In genomic region chr7:74401137-74401859, GRCh38 we compare ENCODE assay signal across 8 cellular contexts. TPM values are rescaled to one million over a fixed set of nuclear protein-coding genes. Genes with fewer than 3 reads are reported as not detected.
DNase-seq lines count a peak whose midpoint lies in the region; ATAC-seq and TF ChIP-seq lines count a peak whose summit lies in the region.

No MANE protein-coding gene starts in this region.

- no peaks in the 10 kb centered on the region for H3K27me3 ChIP-seq in gastroesophageal sphincter
- no peaks in the 10 kb centered on the region for H3K27me3 ChIP-seq in upper lobe of right lung

- no peak overlapping the region for H3K4me3 ChIP-seq in gastroesophageal sphincter
- H3K4me3 ChIP-seq in upper lobe of right lung, result no peak overlapping the region

- intact Hi-C loops in Calu3 (cut with micrococcal nuclease; ENCODE audit: unreplicated experiment), result loop anchor here (1.0 to 5.0 kb wide), 2 partner anchors 195 to 334 kb away; no protein-coding TSS in a partner anchor
- intact Hi-C loops in upper lobe of right lung (cut with DNase I), result loop anchor here (2.0 to 10.0 kb wide), 2 partner anchors 194 to 536 kb away; partner anchors contain the start of gene TMEM270

- peak; percentile 71 for DNase-seq in Calu3
- DNase-seq in HT-29 (ENCODE audit: low spot score), result peak; percentile 96
- DNase-seq in RPMI8226, result peak; percentile 82
- DNase-seq in activated effector memory CD4-positive, alpha-beta T cell treated with Interleukin-2 at 50 U/mL for 16 hours, result peak; percentile 54
- peak; percentile 47 for DNase-seq in pons (ENCODE audit: low spot score)
- DNase-seq in upper lobe of right lung, result no peak

- no peak overlapping the region for H3K27ac ChIP-seq in gastroesophageal sphincter
- H3K27ac ChIP-seq in upper lobe of right lung, result no peak overlapping the region

- ATAC-seq in gastroesophageal sphincter, result peak; percentile 48
- ATAC-seq in upper lobe of right lung, result peak; percentile 84
- no peak for ATAC-seq in GM18498 (IDR thresholded peaks at IDR 0.05; ENCODE audit: unreplicated experiment)

- TF ChIP-seq CTCF in Calu3 (IDR thresholded peaks at IDR 0.05; ENCODE audit: unreplicated experiment) (peak; percentile 89), gastroesophageal sphincter (IDR thresholded peaks at IDR 0.05) (peak; percentile 89 to 99 (median 94)), upper lobe of right lung (IDR thresholded peaks at IDR 0.05) (peak; percentile 98)

- H3K27me3 Mint-ChIP-seq in Calu3 (ENCODE audit: unreplicated experiment), result no peaks in the 10 kb centered on the region

- H3K4me3 Mint-ChIP-seq in Calu3 (ENCODE audit: low read depth, unreplicated experiment), result no peak overlapping the region

- H3K4me1 ChIP-seq in gastroesophageal sphincter, result no peaks in the 10 kb centered on the region
- no peaks in the 10 kb centered on the region for H3K4me1 ChIP-seq in upper lobe of right lung

- BruUV-seq in Calu3 (replicated peaks; lab: Mats Ljungman, UMichigan), result no TSS peak

- H3K27ac Mint-ChIP-seq in Calu3 (ENCODE audit: unreplicated experiment), result no peak overlapping the region

- H3K4me1 Mint-ChIP-seq in Calu3 (ENCODE audit: low read depth, unreplicated experiment), result no peaks in the 10 kb centered on the region

- no peaks in the 10 kb centered on the region for H3K9me3 ChIP-seq in gastroesophageal sphincter
- no peaks in the 10 kb centered on the region for H3K9me3 ChIP-seq in upper lobe of right lung

- peaks cover 25% of the 10 kb centered on the region for H3K36me3 Mint-ChIP-seq in Calu3 (ENCODE audit: insufficient read depth, unreplicated experiment)

- TF ChIP-seq EP300 in gastroesophageal sphincter (IDR thresholded peaks at IDR 0.05), result no peak

- H3K9me3 Mint-ChIP-seq in Calu3 (ENCODE audit: low read depth, unreplicated experiment), result no peaks in the 10 kb centered on the region

- no peak for TF ChIP-seq POLR2A in gastroesophageal sphincter (IDR thresholded peaks at IDR 0.05)

- CTCF ChIA-PET in Calu3 (lab: Charles Lee), result interaction anchor here (0.5 to 1.9 kb wide), 10 partner anchors 11 to 640 kb away, joined by 3 to 35 read pairs (median 4); partner anchors contain the start of gene LAT2

- H3K36me3 ChIP-seq in gastroesophageal sphincter (peaks cover 0 to 77% of the 10 kb centered on the region in 2 donors), upper lobe of right lung (peaks cover 22% of the 10 kb centered on the region)

- WGBS in gastroesophageal sphincter (ENCODE audit: low coverage in 1 of 2), 2 donors, result 0 to 87% methylated on average over 1 to 3 of the region's 14 CpGs

RNA-seq across cellular contexts. Expression of gene GTF2IRD1, which starts 52.4 kb away (rescaled TPM):
- 29.2 and 31.1 TPM in 2 replicates for total RNA-seq in Calu3 (2022)
- total RNA-seq in HT-29 (2014; rRNA removed; shearing (Covaris generic)), result 34.6 and 41.5 TPM in 2 replicates
- total RNA-seq in gastroesophageal sphincter, result 10 to 100 TPM; 21.5 to 49.0 (median 28.2) TPM
- 30.5 TPM for total RNA-seq in upper lobe of right lung
